In genomic region chrX:135170877-135171519, GRCh38 we compare ENCODE assay signal across 22 cellular contexts. TPM values are rescaled to one million over a fixed set of nuclear protein-coding genes. Genes with fewer than 3 reads are reported as not detected.
"Had no signal": no experiment of that assay in that cellular context is flagged by ENCODE, and none has a peak within 500 bp of the region (broad histone marks: within the 10 kb centered on the region; RNA-seq: fewer than 3 reads in every experiment).

A gene with protein sequence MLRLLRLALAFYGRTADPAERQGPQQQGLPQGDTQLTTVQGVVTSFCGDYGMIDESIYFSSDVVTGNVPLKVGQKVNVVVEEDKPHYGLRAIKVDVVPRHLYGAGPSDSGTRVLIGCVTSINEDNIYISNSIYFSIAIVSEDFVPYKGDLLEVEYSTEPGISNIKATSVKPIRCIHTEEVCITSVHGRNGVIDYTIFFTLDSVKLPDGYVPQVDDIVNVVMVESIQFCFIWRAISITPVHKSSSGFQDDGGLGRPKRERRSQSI (minus strand): TSS chrX:135171398. CDS start chrX:135171171, 227 bp downstream.

- H3K36me3 Mint-ChIP-seq: activated naive CD8-positive, alpha-beta T cell treated with anti-CD3 and anti-CD28 coated beads for 36 hours; memory B cell; naive thymus-derived CD8-positive, alpha-beta T cell had no signal

- H3K4me1 Mint-ChIP-seq: memory B cell; stimulated activated naive CD8-positive, alpha-beta T cell treated with anti-CD3 and anti-CD28 coated beads, Interleukin-15, amount 100 ng/mL, for 72 hours had no signal

- H3K27me3 ChIP-seq: body of pancreas, colonic mucosa, esophagus muscularis mucosa, sigmoid colon, spleen, upper lobe of left lung had no signal

- H3K4me3 ChIP-seq: body of pancreas, colonic mucosa, esophagus muscularis mucosa, sigmoid colon, spleen, upper lobe of left lung had no signal

- H3K4me3 Mint-ChIP-seq: activated CD4-positive, alpha-beta T cell treated with anti-CD3 and anti-CD28 coated beads, Interleukin-2, amount 10 ng/mL, durations not matched to agents 7 days and 5 days; activated naive CD8-positive, alpha-beta T cell treated with anti-CD3 and anti-CD28 coated beads for 36 hours; activated T-helper 1 cell treated with anti-CD3 and anti-CD28 coated beads, Interleukin-12 subunit alpha, Interleukin-12 subunit beta, Interleukin-2, Interleukin-4 antibody, amounts not matched to agents 30 ng/mL and 10 ng/mL and 1 ng/mL, durations not matched to agents 14 hours and 24 hours and 36 hours; memory B cell; naive thymus-derived CD8-positive, alpha-beta T cell; stimulated activated naive CD8-positive, alpha-beta T cell treated with anti-CD3 and anti-CD28 coated beads, Interleukin-15, amount 100 ng/mL, for 72 hours had no signal

- H3K27ac ChIP-seq: body of pancreas, colonic mucosa, esophagus muscularis mucosa, parathyroid adenoma, sigmoid colon, spleen, upper lobe of left lung had no signal

- H3K36me3 ChIP-seq: colonic mucosa, esophagus muscularis mucosa, sigmoid colon, spleen, upper lobe of left lung had no signal

- H3K4me1 ChIP-seq: body of pancreas, colonic mucosa, esophagus muscularis mucosa, parathyroid adenoma, sigmoid colon, spleen, upper lobe of left lung had no signal

- H3K27ac Mint-ChIP-seq: activated CD4-positive, alpha-beta T cell treated with anti-CD3 and anti-CD28 coated beads, Interleukin-2, amount 10 ng/mL, durations not matched to agents 7 days and 5 days; activated naive CD8-positive, alpha-beta T cell treated with anti-CD3 and anti-CD28 coated beads for 36 hours; activated T-helper 1 cell treated with anti-CD3 and anti-CD28 coated beads, Interleukin-12 subunit alpha, Interleukin-12 subunit beta, Interleukin-2, Interleukin-4 antibody, amounts not matched to agents 30 ng/mL and 10 ng/mL and 1 ng/mL, durations not matched to agents 14 hours and 24 hours and 36 hours; memory B cell; naive thymus-derived CD8-positive, alpha-beta T cell; stimulated activated naive CD8-positive, alpha-beta T cell treated with anti-CD3 and anti-CD28 coated beads, Interleukin-15, amount 100 ng/mL, for 72 hours had no signal

- ATAC-seq: body of pancreas; left ventricle myocardium superior; naive thymus-derived CD8-positive, alpha-beta T cell; stimulated activated naive CD8-positive, alpha-beta T cell treated with anti-CD3 and anti-CD28 coated beads, Interleukin-15, amount 100 ng/mL, for 72 hours had no signal

- H3K79me2 ChIP-seq: parathyroid adenoma had no signal

- H2AFZ ChIP-seq: parathyroid adenoma had no signal

- H3K9me3 Mint-ChIP-seq: activated CD4-positive, alpha-beta T cell treated with anti-CD3 and anti-CD28 coated beads, Interleukin-2, amount 10 ng/mL, durations not matched to agents 7 days and 5 days; activated naive CD8-positive, alpha-beta T cell treated with anti-CD3 and anti-CD28 coated beads for 36 hours; activated T-helper 1 cell treated with anti-CD3 and anti-CD28 coated beads, Interleukin-12 subunit alpha, Interleukin-12 subunit beta, Interleukin-2, Interleukin-4 antibody, amounts not matched to agents 30 ng/mL and 10 ng/mL and 1 ng/mL, durations not matched to agents 14 hours and 24 hours and 36 hours; stimulated activated naive CD8-positive, alpha-beta T cell treated with anti-CD3 and anti-CD28 coated beads, Interleukin-15, amount 100 ng/mL, for 72 hours had no signal

- DNase-seq: activated CD4-positive, alpha-beta T cell treated with anti-CD3 and anti-CD28 coated beads, Interleukin-2, amount 10 ng/mL, durations not matched to agents 7 days and 5 days; activated CD4-positive, CD25-positive, alpha-beta regulatory T cell; activated CD8-positive, alpha-beta memory T cell treated with anti-CD3 and anti-CD28 coated beads, Interleukin-2, amount 50 U/mL, for 48 hours; activated naive CD8-positive, alpha-beta T cell treated with anti-CD3 and anti-CD28 coated beads for 36 hours; amygdala; body of pancreas; caudate nucleus; colonic mucosa; hippocampal formation; kidney glomerular epithelial cell; left ventricle myocardium superior; naive thymus-derived CD8-positive, alpha-beta T cell; sigmoid colon; spleen; stimulated activated naive CD8-positive, alpha-beta T cell treated with anti-CD3 and anti-CD28 coated beads, Interleukin-15, amount 100 ng/mL, for 72 hours had no signal

RNA-seq across cellular contexts. Expression of the gene that starts here (rescaled TPM):
- total RNA-seq: activated CD4-positive, alpha-beta T cell treated with anti-CD3 and anti-CD28 coated beads, Interleukin-2, amount 10 ng/mL, durations not matched to agents 7 days and 5 days; activated naive CD8-positive, alpha-beta T cell treated with anti-CD3 and anti-CD28 coated beads for 36 hours; activated T-helper 1 cell treated with anti-CD3 and anti-CD28 coated beads, Interleukin-12 subunit alpha, Interleukin-12 subunit beta, Interleukin-2, Interleukin-4 antibody, amounts not matched to agents 30 ng/mL and 10 ng/mL and 1 ng/mL, durations not matched to agents 14 hours and 24 hours and 36 hours; body of pancreas; colonic mucosa; esophagus muscularis mucosa; left ventricle myocardium superior; mucosa of gallbladder; naive thymus-derived CD8-positive, alpha-beta T cell; sigmoid colon; spleen; temporal lobe; upper lobe of left lung had no signal
- polyA plus RNA-seq: naive thymus-derived CD8-positive, alpha-beta T cell; spleen had no signal
